20 cellular contexts compared by ENCODE assay signal in the genomic region with DNA sequence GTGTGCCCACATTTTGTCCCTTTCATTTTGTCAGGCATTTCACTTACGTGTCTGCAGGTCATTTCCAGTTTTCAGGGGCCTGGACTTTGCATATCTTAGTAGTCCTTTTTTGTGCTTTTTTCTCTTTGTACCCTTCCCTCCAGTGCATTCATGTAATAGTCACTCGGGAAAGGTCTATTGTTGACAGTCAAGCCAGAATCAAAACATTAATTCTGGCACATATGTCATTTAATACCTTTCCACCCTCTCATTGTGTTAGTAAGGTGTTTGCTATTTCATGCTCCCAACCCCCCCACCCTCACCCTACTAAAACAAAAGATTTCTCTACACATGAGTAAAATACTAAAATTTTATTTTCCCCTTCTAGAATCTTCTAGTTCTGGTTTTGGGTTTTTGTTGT. TPM values are rescaled to one million over a fixed set of nuclear protein-coding genes. Genes with fewer than 3 reads are reported as not detected.
DNase-seq lines count a peak whose midpoint lies in the region; ATAC-seq lines count a peak whose summit lies in the region.
"Had no signal": no experiment of that assay in that cellular context is flagged by ENCODE, and none has a peak within 500 bp of the region (broad histone marks: within the 10 kb centered on the region; RNA-seq: fewer than 3 reads in every experiment).

No MANE protein-coding gene starts in this region.

- H3K9me3 Mint-ChIP-seq in activated naive CD4-positive, alpha-beta T cell treated with anti-CD3 and anti-CD28 coated beads, Interleukin-2, amount 50 U/mL, for 72 hours, result peaks cover 8% of the 10 kb centered on the region in 2 donors
- peaks cover 6% of the 10 kb centered on the region for H3K9me3 Mint-ChIP-seq in activated CD4-positive, alpha-beta memory T cell treated with anti-CD3 and anti-CD28 coated beads, Interleukin-2, amount 10 ng/mL, durations not matched to agents 7 days and 5 days
- H3K9me3 Mint-ChIP-seq in memory B cell, result no peaks in the 10 kb centered on the region

- H3K36me3 Mint-ChIP-seq in activated naive CD4-positive, alpha-beta T cell treated with anti-CD3 and anti-CD28 coated beads, Interleukin-2, amount 50 U/mL, for 72 hours, result peaks cover 13 to 32% of the 10 kb centered on the region in 2 donors
- peaks cover 37% of the 10 kb centered on the region for H3K36me3 Mint-ChIP-seq in activated CD4-positive, alpha-beta memory T cell treated with anti-CD3 and anti-CD28 coated beads, Interleukin-2, amount 10 ng/mL, durations not matched to agents 7 days and 5 days (ENCODE audit: low read depth)
- peaks cover 8% of the 10 kb centered on the region for H3K36me3 Mint-ChIP-seq in memory B cell

- peaks cover 24% of the 10 kb centered on the region for H3K4me1 Mint-ChIP-seq in activated CD4-positive, alpha-beta memory T cell treated with anti-CD3 and anti-CD28 coated beads, Interleukin-2, amount 10 ng/mL, durations not matched to agents 7 days and 5 days
- H3K4me1 Mint-ChIP-seq in memory B cell, result peaks cover 33% of the 10 kb centered on the region

- DNase-seq in activated naive CD4-positive, alpha-beta T cell treated with anti-CD3 and anti-CD28 coated beads, Interleukin-2, amount 50 U/mL, for 72 hours (ENCODE audit: low spot score in 2 of 2), result no peak
- DNase-seq in activated naive CD4-positive, alpha-beta T cell (lab: John Stamatoyannopoulos, UW), result no peak
- no peak for DNase-seq in activated CD4-positive, alpha-beta memory T cell treated with anti-CD3 and anti-CD28 coated beads, Interleukin-2, amount 10 ng/mL, durations not matched to agents 7 days and 5 days
- DNase-seq in memory B cell (ENCODE audit: low spot score in 2 of 2), result no peak
- DNase-seq in NCI-H2107 treated with DMSO at 0.1 percent for 48 hours (lab: John Stamatoyannopoulos, UW; ENCODE audit: unreplicated experiment), result no peak
- no peak for DNase-seq in hippocampal formation (lab: John Stamatoyannopoulos, UW)
- DNase-seq in SW480 (ENCODE audit: low spot score), result no peak
- no peak for DNase-seq in 8988T
- DNase-seq: activated CD4-positive, alpha-beta T cell treated with anti-CD3 and anti-CD28 coated beads, Interleukin-2, amount 50 U/mL, for 1 hour; activated gamma-delta T cell treated with Interleukin-2 at 50 U/mL for 16 hours; DMS153; effector memory CD4-positive, alpha-beta T cell; hypothalamus; kidney glomerular epithelial cell; NCI-H146; NCI-H446 treated with DMSO at 0.1 percent for 48 hours; SHP77; small intestine; stimulated activated naive CD4-positive, alpha-beta T cell treated with Interleukin-2 at 50 U/mL for 16 hours; uterus had no signal

- POLR2A ChIA-PET in activated CD4-positive, alpha-beta memory T cell treated with anti-CD3 and anti-CD28 coated beads, Interleukin-2, amount 10 ng/mL, durations not matched to agents 7 days and 5 days (lab: Charles Lee), result no interaction called here

- peak overlapping the region; percentile 85 to 88 for H3K27ac Mint-ChIP-seq in activated naive CD4-positive, alpha-beta T cell treated with anti-CD3 and anti-CD28 coated beads, Interleukin-2, amount 50 U/mL, for 72 hours
- peak overlapping the region; percentile 15 for H3K27ac Mint-ChIP-seq in activated CD4-positive, alpha-beta memory T cell treated with anti-CD3 and anti-CD28 coated beads, Interleukin-2, amount 10 ng/mL, durations not matched to agents 7 days and 5 days
- H3K27ac Mint-ChIP-seq in memory B cell, result peak overlapping the region; percentile 94

- no peaks in the 10 kb centered on the region for H3K27me3 Mint-ChIP-seq in activated CD4-positive, alpha-beta memory T cell treated with anti-CD3 and anti-CD28 coated beads, Interleukin-2, amount 10 ng/mL, durations not matched to agents 7 days and 5 days
- H3K27me3 Mint-ChIP-seq in memory B cell, result no peaks in the 10 kb centered on the region

- no peak overlapping the region for H3K4me3 Mint-ChIP-seq in activated CD4-positive, alpha-beta memory T cell treated with anti-CD3 and anti-CD28 coated beads, Interleukin-2, amount 10 ng/mL, durations not matched to agents 7 days and 5 days
- H3K4me3 Mint-ChIP-seq in memory B cell, result peak overlapping the region; percentile 24

- CTCF ChIA-PET in activated CD4-positive, alpha-beta memory T cell treated with anti-CD3 and anti-CD28 coated beads, Interleukin-2, amount 10 ng/mL, durations not matched to agents 7 days and 5 days (lab: Charles Lee), result no interaction called here

- ATAC-seq in activated naive CD4-positive, alpha-beta T cell treated with anti-CD3 and anti-CD28 coated beads, Interleukin-2, amount 50 U/mL, for 72 hours, result no peak
- ATAC-seq in memory B cell (ENCODE audit: low read depth), result no peak

RNA-seq across cellular contexts. Expression of gene UGCG, which starts 42.7 kb away (rescaled TPM):
- total RNA-seq in activated naive CD4-positive, alpha-beta T cell treated with anti-CD3 and anti-CD28 coated beads, Interleukin-2, amount 50 U/mL, for 72 hours, result 10 to 100 TPM; 12.5 to 23.5 TPM
- total RNA-seq in activated CD4-positive, alpha-beta memory T cell treated with anti-CD3 and anti-CD28 coated beads, Interleukin-2, amount 10 ng/mL, durations not matched to agents 7 days and 5 days, result 10 to 100 TPM; 20.9 to 21.4 TPM

Comparison
In these comparisons a context has a peak if more than half of its experiments do, and no peak if none do; other contexts are left out.
1. H3K27ac Mint-ChIP-seq: peak in every context shown above with its lines; median percentile 94 in memory B cell; 86 in activated naive CD4-positive, alpha-beta T cell treated with anti-CD3 and anti-CD28 coated beads, Interleukin-2, amount 50 U/mL, for 72 hours; 15 in activated CD4-positive, alpha-beta memory T cell treated with anti-CD3 and anti-CD28 coated beads, Interleukin-2, amount 10 ng/mL, durations not matched to agents 7 days and 5 days.